ENCODE assay signal across 24 cellular contexts in the genomic region with DNA sequence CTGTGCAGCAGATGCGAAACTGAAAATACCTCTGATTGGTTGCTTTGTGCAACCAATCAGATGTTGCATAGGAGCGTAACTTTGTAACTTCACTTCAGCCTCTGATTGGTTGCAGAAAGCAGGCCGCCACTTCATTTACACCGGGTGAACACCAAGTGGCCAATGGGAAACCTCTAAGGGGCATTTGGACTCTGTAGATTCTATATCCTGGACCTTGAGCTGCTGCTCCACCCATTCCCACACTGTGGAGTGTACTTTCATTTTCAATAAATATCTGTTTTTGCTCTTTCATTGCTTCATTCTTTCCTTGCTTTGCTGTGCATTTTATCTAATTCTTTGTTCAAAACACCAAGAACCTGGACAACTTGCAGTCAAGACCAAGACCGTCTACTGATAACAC.
"Had no signal": no experiment of that assay in that cellular context is flagged by ENCODE, and none has a peak within 500 bp of the region (broad histone marks: within the 10 kb centered on the region; RNA-seq: fewer than 3 reads in every experiment).

No MANE protein-coding gene starts in this region.

- H3K4me3 Mint-ChIP-seq: immature natural killer cell; memory B cell; naive B cell; natural killer cell treated with Interleukin-12 subunit alpha and Interleukin-12 subunit beta and Interleukin-15 and Interleukin-18, amount 100 ng/mL, for 72 hours; neural crest cell; stimulated activated memory B cell treated with anti-CD40 and anti-IgM and Interleukin-4, amounts not matched to agents 10 μg/mL and 1 μg/mL and 100 μg/mL, for 72 hours; type B pancreatic cell had no signal

- H3K4me1 ChIP-seq: pancreas, tibial artery had no signal

- H3K27ac Mint-ChIP-seq: immature natural killer cell; memory B cell; natural killer cell treated with Interleukin-12 subunit alpha and Interleukin-12 subunit beta and Interleukin-15 and Interleukin-18, amount 100 ng/mL, for 72 hours; stimulated activated memory B cell treated with anti-CD40 and anti-IgM and Interleukin-4, amounts not matched to agents 10 μg/mL and 1 μg/mL and 100 μg/mL, for 72 hours; type B pancreatic cell had no signal

- H3K36me3 Mint-ChIP-seq: immature natural killer cell; memory B cell; naive B cell; natural killer cell treated with Interleukin-12 subunit alpha and Interleukin-12 subunit beta and Interleukin-15 and Interleukin-18, amount 100 ng/mL, for 72 hours; stimulated activated memory B cell treated with anti-CD40 and anti-IgM and Interleukin-4, amounts not matched to agents 10 μg/mL and 1 μg/mL and 100 μg/mL, for 72 hours; type B pancreatic cell had no signal

- H3K9me3 Mint-ChIP-seq: immature natural killer cell; memory B cell; natural killer cell treated with Interleukin-12 subunit alpha and Interleukin-12 subunit beta and Interleukin-15 and Interleukin-18, amount 100 ng/mL, for 72 hours; neural crest cell; stimulated activated memory B cell treated with anti-CD40 and anti-IgM and Interleukin-4, amounts not matched to agents 10 μg/mL and 1 μg/mL and 100 μg/mL, for 72 hours; type B pancreatic cell had no signal

- H3K9me3 ChIP-seq: neutrophil, pancreas, testis, tibial artery had no signal

- FAIRE-seq: colon, frontal cortex, pancreas had no signal

- H3K4me3 ChIP-seq: dorsolateral prefrontal cortex, lung, pancreas, testis, tibial artery had no signal

- H3K4me1 Mint-ChIP-seq: immature natural killer cell had no signal

- ATAC-seq: left lobe of liver; natural killer cell treated with Interleukin-12 subunit alpha and Interleukin-12 subunit beta and Interleukin-15 and Interleukin-18, amount 100 ng/mL, for 72 hours; sciatic nerve; stimulated activated memory B cell treated with anti-CD40 and anti-IgM and Interleukin-4, amounts not matched to agents 10 μg/mL and 1 μg/mL and 100 μg/mL, for 72 hours; stimulated activated naive CD8-positive, alpha-beta T cell treated with anti-CD3 and anti-CD28 coated beads, Interleukin-15, Interleukin-2, amounts not matched to agents 100 U/mL and 50 U/mL, for 24 hours had no signal

- H3K27ac ChIP-seq: dorsolateral prefrontal cortex, neutrophil, pancreas, tibial artery had no signal

- H3K27me3 Mint-ChIP-seq: naive B cell; natural killer cell treated with Interleukin-12 subunit alpha and Interleukin-12 subunit beta and Interleukin-15 and Interleukin-18, amount 100 ng/mL, for 72 hours; stimulated activated memory B cell treated with anti-CD40 and anti-IgM and Interleukin-4, amounts not matched to agents 10 μg/mL and 1 μg/mL and 100 μg/mL, for 72 hours had no signal

- H3K36me3 ChIP-seq: neutrophil, pancreas, tibial artery had no signal

- H3K27me3 ChIP-seq: neutrophil, pancreas, testis, tibial artery had no signal

- DNase-seq: dorsolateral prefrontal cortex; effector CD4-positive, alpha-beta T cell; hypothalamus; immature natural killer cell; islet precursor cell; kidney glomerular epithelial cell; naive B cell; pancreas; stimulated activated CD4-positive, alpha-beta T cell treated with anti-CD3 and anti-CD28 coated beads, Interleukin-4, amount 100 ng/mL, for 4 hours; stimulated activated naive CD8-positive, alpha-beta T cell treated with anti-CD3 and anti-CD28 coated beads, Interleukin-15, Interleukin-2, amounts not matched to agents 100 U/mL and 50 U/mL, for 24 hours; substantia nigra; testis; tibial artery had no signal
